In genomic region chr2:137194111-137194510, GRCh38 we compare ENCODE assay signal across 20 cellular contexts.
DNase-seq lines count a peak whose midpoint lies in the region; ATAC-seq and TF ChIP-seq lines count a peak whose summit lies in the region.
"Had no signal": no experiment of that assay in that cellular context is flagged by ENCODE, and none has a peak within 500 bp of the region (broad histone marks: within the 10 kb centered on the region; RNA-seq: fewer than 3 reads in every experiment).

No MANE protein-coding gene starts in this region.

- H3K4me2 ChIP-seq in mesenchymal stem cell (ENCODE audit: low read length, poor library complexity, severe bottlenecking) = no peak overlapping the region
- H3K4me2 ChIP-seq: A549 had no signal

- H3K27me3 Mint-ChIP-seq in WTC11 (ENCODE audit: low read depth) = peaks cover 59% of the 10 kb centered on the region

- CTCF ChIA-PET in WTC11 (lab: Charles Lee) = no interaction called here

- no peak overlapping the region for H4K91ac ChIP-seq in mesenchymal stem cell (ENCODE audit: low read length)

- no peak overlapping the region for H3K9ac ChIP-seq in mesenchymal stem cell (ENCODE audit: low read length)
- H3K9ac ChIP-seq: BLaER1 treated with 17β-estradiol and CSF1 and Interleukin-3, amounts not matched to agents 10 nM and 100 nM had no signal

- H3K4me1 ChIP-seq in mesenchymal stem cell (ENCODE audit: control insufficient read depth, insufficient read depth, low read depth, low read length) = peaks cover 9% of the 10 kb centered on the region
- H3K4me1 ChIP-seq: A549, BE2C had no signal

- no peak overlapping the region for H2AFZ ChIP-seq in mesenchymal stem cell (ENCODE audit: low read depth, low read length)

- no peak overlapping the region for H2BK12ac ChIP-seq in mesenchymal stem cell (ENCODE audit: low read length in 2 of 2)

- WGBS in mesenchymal stem cell = 38% methylated on average over 1 of the region's 1 CpG

- no peaks in the 10 kb centered on the region for H3K9me3 ChIP-seq in mesenchymal stem cell (ENCODE audit: control insufficient read depth, low read length)
- H3K9me3 ChIP-seq: A549; BE2C; BLaER1 treated with 17β-estradiol and CSF1 and Interleukin-3, amounts not matched to agents 10 nM and 100 nM had no signal

- POLR2A ChIA-PET in WTC11 (lab: Charles Lee) = no interaction called here

- DNase-seq in H7 = peak; percentile 5
- DNase-seq in WTC11 (ENCODE audit: low spot score) = no peak
- DNase-seq in mesenchymal stem cell = no peak
- DNase-seq in activated CD4-positive, alpha-beta T cell treated with anti-CD3 and anti-CD28 coated beads for 4 hours = no peak
- no peak for DNase-seq in DMS 273 treated with DMSO at 0.1 percent for 48 hours (lab: John Stamatoyannopoulos, UW)
- DNase-seq in dorsolateral prefrontal cortex = no peak
- DNase-seq: 8988T; ACHN; AML-193; BE2C; CD4-positive, alpha-beta T cell; CD8-positive, alpha-beta memory T cell; DMS53; DMS79 treated with DMSO at 0.1 percent for 48 hours; GF-D8; GOT3 had no signal

- H3K23ac ChIP-seq in mesenchymal stem cell (ENCODE audit: low read length in 2 of 2) = no peak overlapping the region

- peak; percentile 85 for ATAC-seq in WTC11
- ATAC-seq: A549, HCT116 had no signal

- H3K4ac ChIP-seq in mesenchymal stem cell (ENCODE audit: low read depth in 1 of 2, low read length in 2 of 2) = no peak overlapping the region

- H3K18ac ChIP-seq in mesenchymal stem cell (ENCODE audit: low read depth in 1 of 2, low read length in 2 of 2) = no peak overlapping the region

- H3K79me1 ChIP-seq in mesenchymal stem cell (replicated peaks; ENCODE audit: low read length, poor library complexity, severe bottlenecking) = no peaks in the 10 kb centered on the region

- no peak overlapping the region for H3K14ac ChIP-seq in mesenchymal stem cell (ENCODE audit: low read length in 2 of 2)

- no peak overlapping the region for H4K8ac ChIP-seq in mesenchymal stem cell (ENCODE audit: low read length)

- H3K27ac Mint-ChIP-seq in WTC11 = no peak overlapping the region
- H3K27ac Mint-ChIP-seq: CD14-positive monocyte; CD4-positive, alpha-beta T cell; CD8-positive, alpha-beta memory T cell had no signal

- H3K27ac ChIP-seq in mesenchymal stem cell (ENCODE audit: low read length, poor library complexity, severe bottlenecking) = peak overlapping the region; percentile 49
- H3K27ac ChIP-seq in dorsolateral prefrontal cortex = no peak overlapping the region
- H3K27ac ChIP-seq: A549; BLaER1 treated with 17β-estradiol and CSF1 and Interleukin-3, amounts not matched to agents 10 nM and 100 nM had no signal

- no peak overlapping the region for H2BK120ac ChIP-seq in mesenchymal stem cell (ENCODE audit: low read depth, low read length)

- H3K4me3 ChIP-seq in H7 (ENCODE audit: insufficient read depth, low read depth, low read length) (no peak overlapping the region), mesenchymal stem cell (ENCODE audit: insufficient read depth in 1 of 2, low read depth in 1 of 2, low read length in 2 of 2) (no peak overlapping the region), dorsolateral prefrontal cortex (no peak overlapping the region)
- H3K4me3 ChIP-seq: A549; BLaER1 treated with 17β-estradiol and CSF1 and Interleukin-3, amounts not matched to agents 10 nM and 100 nM had no signal

- no peaks in the 10 kb centered on the region for H3K36me3 Mint-ChIP-seq in WTC11
- H3K36me3 Mint-ChIP-seq: CD14-positive monocyte; CD8-positive, alpha-beta memory T cell had no signal

- H2BK15ac ChIP-seq in mesenchymal stem cell (ENCODE audit: low read depth, poor library complexity, severe bottlenecking) = no peak overlapping the region

- no peak overlapping the region for H2BK5ac ChIP-seq in mesenchymal stem cell (ENCODE audit: low read depth, low read length, poor library complexity, severe bottlenecking)

- H3K27me3 ChIP-seq in H7 (ENCODE audit: control insufficient read depth, insufficient read depth, low read length) = no peaks in the 10 kb centered on the region
- no peaks in the 10 kb centered on the region for H3K27me3 ChIP-seq in mesenchymal stem cell (ENCODE audit: control insufficient read depth in 1 of 2, insufficient read depth in 1 of 2, low read length in 2 of 2)
- peaks cover 0 to 7% (median 0%) of the 10 kb centered on the region in 45 donors for H3K27me3 ChIP-seq in dorsolateral prefrontal cortex
- H3K27me3 ChIP-seq: BE2C; BLaER1 treated with 17β-estradiol and CSF1 and Interleukin-3, amounts not matched to agents 10 nM and 100 nM had no signal

- no peak overlapping the region for H3K4me3 Mint-ChIP-seq in WTC11
- H3K4me3 Mint-ChIP-seq: CD4-positive, alpha-beta T cell; CD8-positive, alpha-beta memory T cell had no signal

- H3K4me1 Mint-ChIP-seq in WTC11 = peaks cover 20% of the 10 kb centered on the region
- H3K4me1 Mint-ChIP-seq: CD14-positive monocyte; CD8-positive, alpha-beta memory T cell had no signal

- no peak overlapping the region for H2AK5ac ChIP-seq in mesenchymal stem cell (ENCODE audit: low read length, severe bottlenecking)

- TF ChIP-seq CTCF in WTC11 (IDR thresholded peaks at IDR 0.05) (no peak), dorsolateral prefrontal cortex (IDR thresholded peaks at IDR 0.05 in 54 of 56, conservative IDR thresholded peaks at IDR 0.05 in 2 of 56; ENCODE audit: low read depth in 1 of 56, partially characterized antibody in 56 of 56) (no peak)

- intact Hi-C loops in dorsolateral prefrontal cortex (cut with DNase I) = no loop called here

- H3K9me3 Mint-ChIP-seq in WTC11 = no peaks in the 10 kb centered on the region
- H3K9me3 Mint-ChIP-seq: CD4-positive, alpha-beta T cell had no signal

- H3K36me3 ChIP-seq in H7 (replicated peaks; ENCODE audit: control insufficient read depth, insufficient read depth, low read length) (no peaks in the 10 kb centered on the region), mesenchymal stem cell (ENCODE audit: control insufficient read depth in 1 of 2, insufficient read depth in 2 of 2, low read depth in 1 of 2, low read length in 2 of 2) (no peaks in the 10 kb centered on the region)
- H3K36me3 ChIP-seq: BE2C; BLaER1 treated with 17β-estradiol and CSF1 and Interleukin-3, amounts not matched to agents 10 nM and 100 nM had no signal

TF ChIP-seq in WTC11, 78 proteins besides CTCF, POLR2A, EP300 and RAD21 (continues in another document):
- no peak for TF ChIP-seq ARID4B (CRISPR knock-in tag; IDR thresholded peaks at IDR 0.05; ENCODE audit: borderline replicate concordance)
- no peak for TF ChIP-seq ZNF317 (CRISPR knock-in tag; IDR thresholded peaks at IDR 0.05; ENCODE audit: borderline replicate concordance, low read depth)
- no peak for TF ChIP-seq ZBTB43 (CRISPR knock-in tag; IDR thresholded peaks at IDR 0.05)
